21 cellular contexts compared by ENCODE assay signal in the genomic region with DNA sequence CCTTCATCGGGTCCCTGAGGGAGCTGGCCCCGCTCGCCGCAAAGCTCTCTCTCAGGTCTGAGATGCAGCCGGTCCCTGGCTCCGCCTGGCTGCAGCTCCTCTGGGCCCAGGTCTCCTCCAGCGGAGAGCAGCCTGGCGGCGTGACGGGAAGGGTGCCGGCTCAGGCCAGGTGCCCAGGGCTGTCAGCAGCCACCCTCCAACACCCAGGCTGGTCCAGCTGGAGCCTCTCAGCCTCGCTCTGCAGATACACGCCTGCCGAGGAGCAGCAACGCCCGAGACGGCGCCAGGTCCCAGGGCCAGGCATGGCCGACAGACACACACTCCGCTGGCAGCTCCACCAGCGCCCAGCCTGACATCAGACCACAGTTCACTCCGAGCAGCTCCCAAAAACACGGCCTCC. TPM values are rescaled to one million over a fixed set of nuclear protein-coding genes. Genes with fewer than 3 reads are reported as not detected.
DNase-seq lines count a peak whose midpoint lies in the region; ATAC-seq and TF ChIP-seq lines count a peak whose summit lies in the region.
"Had no signal": no experiment of that assay in that cellular context is flagged by ENCODE, and none has a peak within 500 bp of the region (broad histone marks: within the 10 kb centered on the region; RNA-seq: fewer than 3 reads in every experiment).

No MANE protein-coding gene starts in this region.

- TF ChIP-seq CTCF in mucosa of descending colon (IDR thresholded peaks at IDR 0.05) (no peak), GM10248 (IDR thresholded peaks at IDR 0.05; ENCODE audit: control extremely low read depth, extremely low read depth, low read depth, missing control alignments) (no peak)

- peak; percentile 33 for DNase-seq in DMS153 (lab: John Stamatoyannopoulos, UW)
- DNase-seq in NCI-H1092 treated with DMSO at 0.1 percent for 48 hours (lab: John Stamatoyannopoulos, UW): peak; percentile 50
- peak; percentile 84 for DNase-seq in cardiac septum (ENCODE audit: low spot score)
- DNase-seq in mucosa of descending colon: no peak
- DNase-seq in foreskin melanocyte: no peak
- DNase-seq in GM10248 (ENCODE audit: extremely low spot score): no peak
- DNase-seq in superior temporal gyrus (ENCODE audit: extremely low spot score): no peak
- DNase-seq: activated CD4-positive, alpha-beta T cell treated with anti-CD3 and anti-CD28 coated beads for 36 hours; activated CD8-positive, alpha-beta memory T cell treated with anti-CD3 and anti-CD28 coated beads, Interleukin-2, amount 10 ng/mL, durations not matched to agents 7 days and 5 days; CD4-positive, alpha-beta memory T cell; dorsolateral prefrontal cortex; Kasumi-1; NCI-H1105 treated with DMSO at 0.1 percent for 48 hours; NCI-H2171 treated with DMSO at 0.1 percent for 48 hours had no signal

- intact Hi-C loops in cardiac septum (cut with DNase I) (loop anchor here (5.0 kb wide), 1 partner anchor 99 kb away; no protein-coding TSS in a partner anchor), mucosa of descending colon (cut with DNase I, micrococcal nuclease) (no loop called here)

- POLR2A ChIA-PET in GM10248 (lab: Yijun Ruan, JAX): interaction anchor here (0.8 kb wide), 1 partner anchor 109 kb away, joined by 3 read pairs; no protein-coding TSS in a partner anchor

- H3K36me3 ChIP-seq in mucosa of descending colon (ENCODE audit: low read depth): no peaks in the 10 kb centered on the region
- H3K36me3 ChIP-seq: cardiac muscle cell had no signal

- CTCF ChIA-PET in GM10248 (lab: Yijun Ruan, JAX): interaction anchor here (1.2 kb wide), 1 partner anchor 10 kb away, joined by 3 read pairs; no protein-coding TSS in a partner anchor

- H3K4me1 ChIP-seq in mucosa of descending colon (ENCODE audit: low read depth): peaks cover 27% of the 10 kb centered on the region

- H3K4me3 ChIP-seq in mucosa of descending colon: no peak overlapping the region
- H3K4me3 ChIP-seq: cardiac muscle cell, dorsolateral prefrontal cortex had no signal

- ATAC-seq in mucosa of descending colon: peak; percentile 12
- ATAC-seq in GM21529 (IDR thresholded peaks at IDR 0.05; ENCODE audit: unreplicated experiment): no peak
- ATAC-seq: activated CD4-positive, alpha-beta T cell treated with anti-CD3 and anti-CD28 coated beads for 36 hours; activated CD8-positive, alpha-beta memory T cell treated with anti-CD3 and anti-CD28 coated beads, Interleukin-2, amount 10 ng/mL, durations not matched to agents 7 days and 5 days; activated T-helper 17 cell treated with anti-CD3 and anti-CD28 coated beads, Interleukin-2, amount 50 U/mL, for 72 hours had no signal

- H3K9me3 ChIP-seq in mucosa of descending colon: no peaks in the 10 kb centered on the region

RNA-seq across cellular contexts. Expression of a gene that starts 25.6 kb away (rescaled TPM):
- total RNA-seq in cardiac septum (not detected), mucosa of descending colon (1 to 10 TPM; 2.0 to 3.9 (median 3.8) TPM)
- total RNA-seq: activated CD4-positive, alpha-beta T cell treated with anti-CD3 and anti-CD28 coated beads for 36 hours; activated CD8-positive, alpha-beta memory T cell treated with anti-CD3 and anti-CD28 coated beads, Interleukin-2, amount 10 ng/mL, durations not matched to agents 7 days and 5 days; activated T-helper 17 cell treated with anti-CD3 and anti-CD28 coated beads, Interleukin-2, amount 50 U/mL, for 72 hours; CD4-positive, alpha-beta memory T cell; mononuclear cell; subcutaneous adipose tissue had no signal

RNA-seq across cellular contexts. Expression of a gene that starts 49.1 kb away (rescaled TPM):
- total RNA-seq in cardiac septum (9.6 TPM), mucosa of descending colon (1 to 10 TPM; 1.3 to 2.7 (median 1.5) TPM)
- total RNA-seq: activated CD8-positive, alpha-beta memory T cell treated with anti-CD3 and anti-CD28 coated beads, Interleukin-2, amount 10 ng/mL, durations not matched to agents 7 days and 5 days; activated T-helper 17 cell treated with anti-CD3 and anti-CD28 coated beads, Interleukin-2, amount 50 U/mL, for 72 hours had no signal

RNA-seq across cellular contexts. Expression of a gene that starts 52.6 kb away (rescaled TPM):
- not detected for total RNA-seq in cardiac septum
- total RNA-seq in mucosa of descending colon: not detected
- total RNA-seq: activated CD4-positive, alpha-beta T cell treated with anti-CD3 and anti-CD28 coated beads for 36 hours; activated CD8-positive, alpha-beta memory T cell treated with anti-CD3 and anti-CD28 coated beads, Interleukin-2, amount 10 ng/mL, durations not matched to agents 7 days and 5 days; activated T-helper 17 cell treated with anti-CD3 and anti-CD28 coated beads, Interleukin-2, amount 50 U/mL, for 72 hours; cardiac muscle cell; RPMI7951; subcutaneous adipose tissue had no signal

RNA-seq across cellular contexts. Expression of a gene that starts 58.8 kb away (rescaled TPM):
- total RNA-seq in cardiac septum (not detected), mucosa of descending colon (not detected)
- total RNA-seq: activated CD4-positive, alpha-beta T cell treated with anti-CD3 and anti-CD28 coated beads for 36 hours; activated CD8-positive, alpha-beta memory T cell treated with anti-CD3 and anti-CD28 coated beads, Interleukin-2, amount 10 ng/mL, durations not matched to agents 7 days and 5 days; activated T-helper 17 cell treated with anti-CD3 and anti-CD28 coated beads, Interleukin-2, amount 50 U/mL, for 72 hours; cardiac muscle cell; CD4-positive, alpha-beta memory T cell; frontal cortex; mononuclear cell; RPMI7951; subcutaneous adipose tissue had no signal

Comparison
In these comparisons a context has a peak if more than half of its experiments do, and no peak if none do; other contexts are left out.
1. DNase-seq: peak in DMS153 (single experiment), NCI-H1092 treated with DMSO at 0.1 percent for 48 hours (single experiment) and cardiac septum (single experiment); none in mucosa of descending colon (0 of 3), foreskin melanocyte (single experiment), GM10248 (single experiment) and superior temporal gyrus (single experiment).